In genomic region chr5:76804266-76804665, GRCh38 we compare ENCODE assay signal across 2 cellular contexts.
A peak's percentile ranks its signal among the peaks of the same experiment; 100 is the strongest.
TF ChIP-seq lines count a peak whose summit lies in the region.

No MANE protein-coding gene starts in this region.

TF ChIP-seq in HCT116, 20 proteins besides CTCF, POLR2A, EP300 and RAD21:
- TF ChIP-seq ELF1 (IDR thresholded peaks at IDR 0.05; ENCODE audit: borderline replicate concordance, low read depth) (no peak), REST (IDR thresholded peaks at IDR 0.05; ENCODE audit: low read depth) (no peak), JUND (IDR thresholded peaks at IDR 0.05) (peak; percentile 22; the same call in 1 of the 2 replicates), POLR2AphosphoS5 (IDR thresholded peaks at IDR 0.05; ENCODE audit: low read depth, low read length) (peak; percentile 43; the same call in 1 of the 2 replicates), FOSL1 (IDR thresholded peaks at IDR 0.05; ENCODE audit: low read depth) (peak; percentile 23; the same call in 1 of the 2 replicates), YY1 (IDR thresholded peaks at IDR 0.05; ENCODE audit: extremely low read depth, insufficient replicate concordance, low read depth, low read length) (no peak), CEBPB (IDR thresholded peaks at IDR 0.05; ENCODE audit: low read depth) (no peak), SP1 (IDR thresholded peaks at IDR 0.05; ENCODE audit: low read depth) (peak; percentile 73)
- TF ChIP-seq, protein P1, sequence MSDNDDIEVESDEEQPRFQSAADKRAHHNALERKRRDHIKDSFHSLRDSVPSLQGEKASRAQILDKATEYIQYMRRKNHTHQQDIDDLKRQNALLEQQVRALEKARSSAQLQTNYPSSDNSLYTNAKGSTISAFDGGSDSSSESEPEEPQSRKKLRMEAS (IDR thresholded peaks at IDR 0.05): peak; percentile 27; the same call in 1 of the 2 replicates
TF ChIP-seq in HCT116: peak in this region for 5.

TF ChIP-seq in H1, 55 proteins besides CTCF, POLR2A, EP300 and RAD21:
- no peak for TF ChIP-seq RXRA (IDR thresholded peaks at IDR 0.05; ENCODE audit: insufficient read depth, low read depth, low read length)
- TF ChIP-seq RFX5 (IDR thresholded peaks at IDR 0.05; ENCODE audit: borderline replicate concordance, low read depth, low read length): no peak
- TF ChIP-seq GTF2F1 (IDR thresholded peaks at IDR 0.05; ENCODE audit: borderline replicate concordance, low read depth, low read length): no peak
- TF ChIP-seq SAP30 (IDR thresholded peaks at IDR 0.05; ENCODE audit: insufficient read depth, insufficient replicate concordance, low read length): no peak
- no peak for TF ChIP-seq BCL11A (IDR thresholded peaks at IDR 0.05; ENCODE audit: low read depth in 2 of 2, low read length in 2 of 2)
- TF ChIP-seq RBBP5 (IDR thresholded peaks at IDR 0.05; ENCODE audit: borderline replicate concordance, low read depth, low read length): no peak
- TF ChIP-seq, protein P2, sequence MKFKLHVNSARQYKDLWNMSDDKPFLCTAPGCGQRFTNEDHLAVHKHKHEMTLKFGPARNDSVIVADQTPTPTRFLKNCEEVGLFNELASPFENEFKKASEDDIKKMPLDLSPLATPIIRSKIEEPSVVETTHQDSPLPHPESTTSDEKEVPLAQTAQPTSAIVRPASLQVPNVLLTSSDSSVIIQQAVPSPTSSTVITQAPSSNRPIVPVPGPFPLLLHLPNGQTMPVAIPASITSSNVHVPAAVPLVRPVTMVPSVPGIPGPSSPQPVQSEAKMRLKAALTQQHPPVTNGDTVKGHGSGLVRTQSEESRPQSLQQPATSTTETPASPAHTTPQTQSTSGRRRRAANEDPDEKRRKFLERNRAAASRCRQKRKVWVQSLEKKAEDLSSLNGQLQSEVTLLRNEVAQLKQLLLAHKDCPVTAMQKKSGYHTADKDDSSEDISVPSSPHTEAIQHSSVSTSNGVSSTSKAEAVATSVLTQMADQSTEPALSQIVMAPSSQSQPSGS (IDR thresholded peaks at IDR 0.05; ENCODE audit: low read length): no peak
- TF ChIP-seq SIRT6 (IDR thresholded peaks at IDR 0.05; ENCODE audit: low read length): no peak
- TF ChIP-seq HDAC2 (IDR thresholded peaks at IDR 0.05; ENCODE audit: borderline replicate concordance in 1 of 2, low read depth in 2 of 2, low read length in 2 of 2): no peak
- TF ChIP-seq SUZ12 (IDR thresholded peaks at IDR 0.05; ENCODE audit: low read length): no peak
- TF ChIP-seq JUN (IDR thresholded peaks at IDR 0.05; ENCODE audit: low read depth, low read length): no peak
- no peak for TF ChIP-seq CBX5 (IDR thresholded peaks at IDR 0.05; ENCODE audit: low read depth, low read length)
- no peak for TF ChIP-seq ZNF274 (IDR thresholded peaks at IDR 0.05; ENCODE audit: borderline replicate concordance, extremely low read depth, low read length)
- TF ChIP-seq TCF12 (IDR thresholded peaks at IDR 0.05; ENCODE audit: low read depth, low read length): no peak
- no peak for TF ChIP-seq ASH2L (IDR thresholded peaks at IDR 0.05; ENCODE audit: low read length)
- no peak for TF ChIP-seq SIX5 (IDR thresholded peaks at IDR 0.05; ENCODE audit: low read depth, low read length)
- no peak for TF ChIP-seq CREB1 (IDR thresholded peaks at IDR 0.05)
